ENCODE assay signal across 11 cellular contexts in the genomic region with DNA sequence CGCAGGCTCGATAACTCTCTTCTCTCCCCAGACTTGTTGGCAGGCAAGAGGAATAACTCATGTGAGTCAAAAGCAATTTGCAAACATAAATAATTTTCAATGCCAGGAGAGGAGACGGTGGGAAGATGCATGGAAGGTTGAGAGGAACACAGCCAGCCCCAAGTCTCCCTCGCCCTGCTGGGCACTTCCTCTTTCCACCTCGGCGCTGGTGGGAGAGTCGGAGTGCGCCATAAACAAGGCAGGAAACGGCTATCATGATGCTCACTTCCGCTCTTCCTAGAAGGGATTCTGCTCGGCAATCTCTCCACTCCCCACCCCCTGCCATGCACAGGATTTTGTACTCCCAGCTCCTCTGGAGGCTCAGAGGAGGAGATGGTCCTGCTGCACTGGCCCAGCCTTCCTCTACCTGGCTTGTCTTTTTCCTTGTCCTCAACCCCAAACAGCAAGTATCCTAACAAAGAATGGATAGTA. TPM values are rescaled to one million over a fixed set of nuclear protein-coding genes. Genes with fewer than 3 reads are reported as not detected.
DNase-seq lines count a peak whose midpoint lies in the region; ATAC-seq and TF ChIP-seq lines count a peak whose summit lies in the region.
"Had no signal": no experiment of that assay in that cellular context is flagged by ENCODE, and none has a peak within 500 bp of the region (broad histone marks: within the 10 kb centered on the region; RNA-seq: fewer than 3 reads in every experiment).

No MANE protein-coding gene starts in this region.

- no peak for TF ChIP-seq CTCF in omental fat pad (IDR thresholded peaks at IDR 0.05)

- ATAC-seq in omental fat pad (ENCODE audit: low FRiP score), result peak; percentile 24
- no peak for ATAC-seq in GM21367 (IDR thresholded peaks at IDR 0.05; ENCODE audit: unreplicated experiment)
- ATAC-seq in GM19035 (IDR thresholded peaks at IDR 0.05; ENCODE audit: unreplicated experiment), result no peak
- ATAC-seq: activated CD8-positive, alpha-beta memory T cell treated with anti-CD3 and anti-CD28 coated beads, Interleukin-2, amount 10 ng/mL, durations not matched to agents 7 days and 5 days; activated naive CD4-positive, alpha-beta T cell treated with anti-CD3 and anti-CD28 coated beads, Interleukin-2, amount 50 U/mL, for 72 hours had no signal

- peak; percentile 62 for DNase-seq in GF-D8 (lab: John Stamatoyannopoulos, UW)
- peak; percentile 61 to 72 for DNase-seq in NOMO-1 (lab: John Stamatoyannopoulos, UW; ENCODE audit: unreplicated experiment in 2 of 2)
- DNase-seq in amniotic epithelial cell (ENCODE audit: low read depth), result peak; percentile 71
- DNase-seq in omental fat pad (ENCODE audit: low spot score), result no peak
- DNase-seq in globus pallidus (ENCODE audit: low spot score), result no peak
- DNase-seq: activated CD8-positive, alpha-beta memory T cell treated with anti-CD3 and anti-CD28 coated beads, Interleukin-2, amount 10 ng/mL, durations not matched to agents 7 days and 5 days; NCI-H524; RPMI8226 had no signal

RNA-seq across cellular contexts. Expression of a gene that starts 13.0 kb away (rescaled TPM):
- total RNA-seq in omental fat pad, result 10 to 100 TPM in 2 of 4 donors, 1 to 10 TPM in 2; 5.5 to 16.6 (median 10.6) TPM

RNA-seq across cellular contexts. Expression of a gene that starts 29.4 kb away (rescaled TPM):
- total RNA-seq in omental fat pad, result 1 to 10 TPM in 2 of 4 donors, under 1 TPM in 2; 0.88 to 2.2 (median 1.2) TPM

RNA-seq across cellular contexts. Expression of a gene that starts 48.3 kb away (rescaled TPM):
- total RNA-seq in omental fat pad, result 1 to 10 TPM in 2 of 4 donors, under 1 TPM in 2; 0.28 to 5.2 (median 1.5) TPM

Comparison
In these comparisons a context has a peak if more than half of its experiments do, and no peak if none do; other contexts are left out.
1. DNase-seq: peak in GF-D8 (single experiment), NOMO-1 (2 of 2) and amniotic epithelial cell (single experiment); none in omental fat pad (single experiment) and globus pallidus (single experiment).